11 cellular contexts compared by ENCODE assay signal in genomic region chr1:109241344-109241743, GRCh38. TPM values are rescaled to one million over a fixed set of nuclear protein-coding genes. Genes with fewer than 3 reads are reported as not detected.
DNase-seq lines count a peak whose midpoint lies in the region; ATAC-seq and TF ChIP-seq lines count a peak whose summit lies in the region.
"Had no signal": no experiment of that assay in that cellular context is flagged by ENCODE, and none has a peak within 500 bp of the region (broad histone marks: within the 10 kb centered on the region; RNA-seq: fewer than 3 reads in every experiment).

No MANE protein-coding gene starts in this region.

- H3K27me3 ChIP-seq in RWPE2 (ENCODE audit: insufficient read depth, poor library complexity, severe bottlenecking) = no peaks in the 10 kb centered on the region

- no peaks in the 10 kb centered on the region for H3K9me3 ChIP-seq in RWPE2 (ENCODE audit: severe bottlenecking)

- H3K27ac Mint-ChIP-seq in activated CD8-positive, alpha-beta memory T cell treated with anti-CD3 and anti-CD28 coated beads, Interleukin-2, amount 10 ng/mL, durations not matched to agents 7 days and 5 days = no peak overlapping the region
- H3K27ac Mint-ChIP-seq in glutamatergic neuron (ENCODE audit: unreplicated experiment) = peak overlapping the region; percentile 90
- H3K27ac Mint-ChIP-seq: activated CD4-positive, alpha-beta T cell treated with anti-CD3 and anti-CD28 coated beads, Interleukin-2, amount 10 ng/mL, durations not matched to agents 24 days and 14 days; activated naive CD8-positive, alpha-beta T cell treated with anti-CD3 and anti-CD28 coated beads, Interleukin-2, amount 50 U/mL, for 24 hours had no signal

- H3K36me3 Mint-ChIP-seq in activated CD8-positive, alpha-beta memory T cell treated with anti-CD3 and anti-CD28 coated beads, Interleukin-2, amount 10 ng/mL, durations not matched to agents 7 days and 5 days = peaks cover 10% of the 10 kb centered on the region
- H3K36me3 Mint-ChIP-seq in glutamatergic neuron (ENCODE audit: unreplicated experiment) = no peaks in the 10 kb centered on the region
- H3K36me3 Mint-ChIP-seq in activated T-cell treated with anti-CD3 and anti-CD28 coated beads, Interleukin-2, amount 50 U/mL, for 4 hours (ENCODE audit: insufficient read depth) = peaks cover 18% of the 10 kb centered on the region

- no peak overlapping the region for H3K4me3 Mint-ChIP-seq in activated CD8-positive, alpha-beta memory T cell treated with anti-CD3 and anti-CD28 coated beads, Interleukin-2, amount 10 ng/mL, durations not matched to agents 7 days and 5 days
- no peak overlapping the region for H3K4me3 Mint-ChIP-seq in glutamatergic neuron (ENCODE audit: unreplicated experiment)
- H3K4me3 Mint-ChIP-seq in activated T-cell treated with anti-CD3 and anti-CD28 coated beads, Interleukin-2, amount 50 U/mL, for 4 hours = no peak overlapping the region
- H3K4me3 Mint-ChIP-seq: activated CD4-positive, alpha-beta T cell treated with anti-CD3 and anti-CD28 coated beads, Interleukin-2, amount 10 ng/mL, durations not matched to agents 24 days and 14 days; activated naive CD8-positive, alpha-beta T cell treated with anti-CD3 and anti-CD28 coated beads, Interleukin-2, amount 50 U/mL, for 24 hours had no signal

- H3K4me1 ChIP-seq in RWPE2 (ENCODE audit: insufficient read depth, poor library complexity, severe bottlenecking) = peaks cover 22% of the 10 kb centered on the region

- CTCF ChIA-PET in activated CD8-positive, alpha-beta memory T cell treated with anti-CD3 and anti-CD28 coated beads, Interleukin-2, amount 10 ng/mL, durations not matched to agents 7 days and 5 days (lab: Charles Lee) = interaction anchor here (1.0 kb wide), 1 partner anchor 291 kb away, joined by 3 read pairs; no protein-coding TSS in a partner anchor

- DNase-seq in activated CD8-positive, alpha-beta memory T cell treated with anti-CD3 and anti-CD28 coated beads for 24 hours = peak; percentile 54
- no peak for DNase-seq in activated CD8-positive, alpha-beta memory T cell treated with anti-CD3 and anti-CD28 coated beads, Interleukin-2, amount 10 ng/mL, durations not matched to agents 7 days and 5 days
- DNase-seq in RWPE2 (ENCODE audit: low spot score) (no peak), glutamatergic neuron (peak; percentile 15), AG08396 (ENCODE audit: low spot score) (no peak), HK-2 (ENCODE audit: unreplicated experiment) (no peak)
- DNase-seq in activated T-cell treated with anti-CD3 and anti-CD28 coated beads, Interleukin-2, amount 50 U/mL, for 4 hours = no peak
- DNase-seq: ACHN; activated naive CD8-positive, alpha-beta T cell treated with anti-CD3 and anti-CD28 coated beads, Interleukin-2, amount 50 U/mL, for 24 hours had no signal

- peaks cover 29% of the 10 kb centered on the region for H3K36me3 ChIP-seq in RWPE2 (ENCODE audit: low read depth)

- H3K4me3 ChIP-seq in RWPE2 (ENCODE audit: severe bottlenecking) = no peak overlapping the region

- H3K9me3 Mint-ChIP-seq in activated CD8-positive, alpha-beta memory T cell treated with anti-CD3 and anti-CD28 coated beads, Interleukin-2, amount 10 ng/mL, durations not matched to agents 7 days and 5 days (ENCODE audit: low read depth) = no peaks in the 10 kb centered on the region
- H3K9me3 Mint-ChIP-seq in glutamatergic neuron (ENCODE audit: unreplicated experiment) = peaks cover 35% of the 10 kb centered on the region
- no peaks in the 10 kb centered on the region for H3K9me3 Mint-ChIP-seq in activated T-cell treated with anti-CD3 and anti-CD28 coated beads, Interleukin-2, amount 50 U/mL, for 4 hours
- H3K9me3 Mint-ChIP-seq: activated CD4-positive, alpha-beta T cell treated with anti-CD3 and anti-CD28 coated beads, Interleukin-2, amount 10 ng/mL, durations not matched to agents 24 days and 14 days; activated naive CD8-positive, alpha-beta T cell treated with anti-CD3 and anti-CD28 coated beads, Interleukin-2, amount 50 U/mL, for 24 hours had no signal

- no peaks in the 10 kb centered on the region for H3K4me1 Mint-ChIP-seq in activated CD8-positive, alpha-beta memory T cell treated with anti-CD3 and anti-CD28 coated beads, Interleukin-2, amount 10 ng/mL, durations not matched to agents 7 days and 5 days
- H3K4me1 Mint-ChIP-seq in glutamatergic neuron (ENCODE audit: low read depth, unreplicated experiment) = peaks cover 42% of the 10 kb centered on the region
- H3K4me1 Mint-ChIP-seq in activated T-cell treated with anti-CD3 and anti-CD28 coated beads, Interleukin-2, amount 50 U/mL, for 4 hours (ENCODE audit: low read depth) = peaks cover 18% of the 10 kb centered on the region

- TF ChIP-seq CTCF in RWPE2 (IDR thresholded peaks at IDR 0.05; ENCODE audit: poor library complexity, severe bottlenecking) (no peak), glutamatergic neuron (IDR thresholded peaks at IDR 0.05; ENCODE audit: partially characterized antibody, unreplicated experiment) (no peak)

- ATAC-seq in activated CD8-positive, alpha-beta memory T cell treated with anti-CD3 and anti-CD28 coated beads, Interleukin-2, amount 10 ng/mL, durations not matched to agents 7 days and 5 days = no peak
- ATAC-seq in RWPE2 (ENCODE audit: low read depth) = no peak
- no peak for ATAC-seq in activated T-cell treated with anti-CD3 and anti-CD28 coated beads, Interleukin-2, amount 50 U/mL, for 4 hours

- peaks cover 12% of the 10 kb centered on the region for H3K27me3 Mint-ChIP-seq in activated CD8-positive, alpha-beta memory T cell treated with anti-CD3 and anti-CD28 coated beads, Interleukin-2, amount 10 ng/mL, durations not matched to agents 7 days and 5 days
- H3K27me3 Mint-ChIP-seq in glutamatergic neuron (ENCODE audit: unreplicated experiment) = peaks cover 31% of the 10 kb centered on the region
- peaks cover 5% of the 10 kb centered on the region for H3K27me3 Mint-ChIP-seq in activated T-cell treated with anti-CD3 and anti-CD28 coated beads, Interleukin-2, amount 50 U/mL, for 4 hours (ENCODE audit: low read depth)

- H3K27ac ChIP-seq in RWPE2 (ENCODE audit: poor library complexity, severe bottlenecking) (peak overlapping the region; percentile 92), temporal lobe (ENCODE audit: low read depth, low read length) (peak overlapping the region; percentile 65)

RNA-seq across cellular contexts. Expression of gene CELSR2, which starts 8.0 kb away (rescaled TPM):
- 1 to 10 TPM; 3.3 to 4.0 TPM for total RNA-seq in activated CD8-positive, alpha-beta memory T cell treated with anti-CD3 and anti-CD28 coated beads, Interleukin-2, amount 10 ng/mL, durations not matched to agents 7 days and 5 days
- total RNA-seq in glutamatergic neuron (ENCODE audit: unreplicated experiment) (181 TPM), temporal lobe (46.5 TPM)
- 1 to 10 TPM; 1.4 to 2.2 (median 1.5) TPM for total RNA-seq in activated T-cell treated with anti-CD3 and anti-CD28 coated beads, Interleukin-2, amount 50 U/mL, for 4 hours

RNA-seq across cellular contexts. Expression of gene SARS1, which starts 27.6 kb away (rescaled TPM):
- 100 to 1,000 TPM; 148 to 194 TPM for total RNA-seq in activated CD8-positive, alpha-beta memory T cell treated with anti-CD3 and anti-CD28 coated beads, Interleukin-2, amount 10 ng/mL, durations not matched to agents 7 days and 5 days
- total RNA-seq in glutamatergic neuron (ENCODE audit: unreplicated experiment) (555 TPM), temporal lobe (109 TPM)
- total RNA-seq in activated T-cell treated with anti-CD3 and anti-CD28 coated beads, Interleukin-2, amount 50 U/mL, for 4 hours = 100 to 1,000 TPM; 166 to 207 (median 201) TPM

RNA-seq across cellular contexts. Expression of gene PSRC1, which starts 41.6 kb away (rescaled TPM):
- 10 to 100 TPM; 19.6 to 36.1 TPM for total RNA-seq in activated CD8-positive, alpha-beta memory T cell treated with anti-CD3 and anti-CD28 coated beads, Interleukin-2, amount 10 ng/mL, durations not matched to agents 7 days and 5 days
- total RNA-seq in glutamatergic neuron (ENCODE audit: unreplicated experiment) (13.9 TPM), temporal lobe (6.9 TPM)
- under 1 TPM; 0.24 to 0.51 (median 0.37) TPM for total RNA-seq in activated T-cell treated with anti-CD3 and anti-CD28 coated beads, Interleukin-2, amount 50 U/mL, for 4 hours

Comparison
In these comparisons a context has a peak if more than half of its experiments do, and no peak if none do; other contexts are left out.
1. DNase-seq: peak in activated CD8-positive, alpha-beta memory T cell treated with anti-CD3 and anti-CD28 coated beads for 24 hours (single experiment) and glutamatergic neuron (single experiment); none in activated CD8-positive, alpha-beta memory T cell treated with anti-CD3 and anti-CD28 coated beads, Interleukin-2, amount 10 ng/mL, durations not matched to agents 7 days and 5 days (single experiment), RWPE2 (single experiment), AG08396 (single experiment), HK-2 (single experiment) and activated T-cell treated with anti-CD3 and anti-CD28 coated beads, Interleukin-2, amount 50 U/mL, for 4 hours (single experiment).